In genomic region chr5:150278046-150278760, GRCh38 we compare ENCODE assay signal across 23 cellular contexts. TPM values are rescaled to one million over a fixed set of nuclear protein-coding genes. Genes with fewer than 3 reads are reported as not detected.
DNase-seq lines count a peak whose midpoint lies in the region; ATAC-seq and TF ChIP-seq lines count a peak whose summit lies in the region.
"Had no signal": no experiment of that assay in that cellular context is flagged by ENCODE, and none has a peak within 500 bp of the region (broad histone marks: within the 10 kb centered on the region; RNA-seq: fewer than 3 reads in every experiment).

No MANE protein-coding gene starts in this region.

- DNase-seq in MCF 10A (ENCODE audit: unreplicated experiment) (peak; percentile 43), breast epithelium (ENCODE audit: low spot score in 2 of 2) (no peak), amniotic epithelial cell (ENCODE audit: low read depth) (peak; percentile 74), foreskin keratinocyte (no peak), NCI-H2107 treated with DMSO at 0.1 percent for 48 hours (lab: John Stamatoyannopoulos, UW; ENCODE audit: unreplicated experiment) (no peak)
- no peak for DNase-seq in activated CD8-positive, alpha-beta memory T cell treated with anti-CD3 and anti-CD28 coated beads, Interleukin-2, amount 50 U/mL, for 48 hours
- no peak for DNase-seq in stimulated activated naive CD4-positive, alpha-beta T cell treated with Interleukin-2 at 50 U/mL for 16 hours (lab: John Stamatoyannopoulos, UW)
- DNase-seq: activated CD4-positive, alpha-beta T cell treated with anti-CD3 and anti-CD28 coated beads, Interleukin-2, amount 10 ng/mL, durations not matched to agents 24 days and 14 days; activated naive CD4-positive, alpha-beta T cell treated with anti-CD3 and anti-CD28 coated beads for 36 hours; activated T-cell treated with anti-CD3 and anti-CD28 coated beads, Interleukin-2, amount 50 U/mL, for 1 hour; CD4-positive, alpha-beta T cell; DND-41; upper lobe of left lung had no signal

- H3K36me3 Mint-ChIP-seq in MCF 10A (ENCODE audit: insufficient read depth, unreplicated experiment) = no peaks in the 10 kb centered on the region

- no peaks in the 10 kb centered on the region for H3K36me3 ChIP-seq in breast epithelium
- H3K36me3 ChIP-seq: HAP-1, neutrophil, upper lobe of left lung had no signal

- no peak for TF ChIP-seq CTCF in MCF 10A (IDR thresholded peaks at IDR 0.05; ENCODE audit: unreplicated experiment)
- TF ChIP-seq CTCF in breast epithelium (IDR thresholded peaks at IDR 0.05) = no peak
- no peak for TF ChIP-seq CTCF in foreskin keratinocyte (conservative IDR thresholded peaks at IDR 0.05)

- BruUV-seq in MCF 10A (replicated peaks; lab: Mats Ljungman, UMichigan) = no TSS peak

- no peak for TF ChIP-seq POLR2A in breast epithelium (IDR thresholded peaks at IDR 0.05)

- H3K4me3 Mint-ChIP-seq in MCF 10A (ENCODE audit: unreplicated experiment) = no peak overlapping the region
- H3K4me3 Mint-ChIP-seq: activated CD4-positive, alpha-beta T cell treated with anti-CD3 and anti-CD28 coated beads, Interleukin-2, amount 10 ng/mL, durations not matched to agents 24 days and 14 days; activated naive CD4-positive, alpha-beta T cell treated with anti-CD3 and anti-CD28 coated beads for 36 hours; CD4-positive, alpha-beta T cell; dendritic cell treated with granulocyte-macrophage colony-stimulating factor and Interleukin-4, amounts not matched to agents 40 ng/mL and 50 ng/mL, for 4 days; stimulated activated naive CD8-positive, alpha-beta T cell treated with anti-CD3 and anti-CD28 coated beads, Interleukin-15, Interleukin-2, amounts not matched to agents 100 ng/mL and 50 ng/mL, for 24 hours had no signal

- intact Hi-C loops in MCF 10A (cut with micrococcal nuclease) = no loop called here
- intact Hi-C loops in breast epithelium (cut with DNase I; ENCODE audit: low total_unique reads) = no loop called here

- ATAC-seq in foreskin keratinocyte (peak; percentile 32), GM19455 (IDR thresholded peaks at IDR 0.05; ENCODE audit: unreplicated experiment) (no peak)

- CTCF ChIA-PET in MCF 10A (lab: Yijun Ruan, JAX) = interaction anchor here (0.6 to 12.8 kb wide), 4 partner anchors 16 to 332 kb away, joined by 3 to 290 read pairs (median 4); no protein-coding TSS in a partner anchor

- H3K27ac Mint-ChIP-seq in MCF 10A (ENCODE audit: low read depth, unreplicated experiment) = no peak overlapping the region
- H3K27ac Mint-ChIP-seq: activated CD4-positive, alpha-beta T cell treated with anti-CD3 and anti-CD28 coated beads, Interleukin-2, amount 10 ng/mL, durations not matched to agents 24 days and 14 days; activated naive CD4-positive, alpha-beta T cell treated with anti-CD3 and anti-CD28 coated beads for 36 hours; CD4-positive, alpha-beta T cell; dendritic cell treated with granulocyte-macrophage colony-stimulating factor and Interleukin-4, amounts not matched to agents 40 ng/mL and 50 ng/mL, for 4 days; stimulated activated naive CD8-positive, alpha-beta T cell treated with anti-CD3 and anti-CD28 coated beads, Interleukin-15, Interleukin-2, amounts not matched to agents 100 ng/mL and 50 ng/mL, for 24 hours had no signal

- no peaks in the 10 kb centered on the region for H3K4me1 ChIP-seq in breast epithelium
- no peaks in the 10 kb centered on the region for H3K4me1 ChIP-seq in foreskin keratinocyte
- H3K4me1 ChIP-seq: HAP-1, upper lobe of left lung had no signal

- H3K4me3 ChIP-seq in breast epithelium = no peak overlapping the region
- H3K4me3 ChIP-seq: HAP-1, hepatocyte, SK-N-MC, upper lobe of left lung had no signal

- POLR2A ChIA-PET in MCF 10A (lab: Yijun Ruan, JAX) = interaction anchor here (1.0 kb wide), 1 partner anchor 14 kb away, joined by 3 read pairs; no protein-coding TSS in a partner anchor

- peaks cover 6% of the 10 kb centered on the region for H3K4me1 Mint-ChIP-seq in MCF 10A (ENCODE audit: insufficient read depth, unreplicated experiment)
- H3K4me1 Mint-ChIP-seq: activated CD4-positive, alpha-beta T cell treated with anti-CD3 and anti-CD28 coated beads, Interleukin-2, amount 10 ng/mL, durations not matched to agents 24 days and 14 days had no signal

- H3K9me3 ChIP-seq in breast epithelium = no peaks in the 10 kb centered on the region
- H3K9me3 ChIP-seq: HAP-1, neutrophil, upper lobe of left lung had no signal

- H3K27ac ChIP-seq in breast epithelium (no peak overlapping the region), foreskin keratinocyte (no peak overlapping the region)
- H3K27ac ChIP-seq: hepatocyte, neutrophil, SK-N-MC, upper lobe of left lung had no signal

- H3K27me3 ChIP-seq in breast epithelium = no peaks in the 10 kb centered on the region
- no peaks in the 10 kb centered on the region for H3K27me3 ChIP-seq in foreskin keratinocyte
- H3K27me3 ChIP-seq: hepatocyte, upper lobe of left lung had no signal

- H3K27me3 Mint-ChIP-seq in MCF 10A (ENCODE audit: insufficient read depth, unreplicated experiment) = peaks cover 16% of the 10 kb centered on the region
- H3K27me3 Mint-ChIP-seq: stimulated activated naive CD8-positive, alpha-beta T cell treated with anti-CD3 and anti-CD28 coated beads, Interleukin-15, Interleukin-2, amounts not matched to agents 100 ng/mL and 50 ng/mL, for 24 hours had no signal

- H3K9me3 Mint-ChIP-seq in MCF 10A (ENCODE audit: unreplicated experiment) = no peaks in the 10 kb centered on the region
- H3K9me3 Mint-ChIP-seq: activated CD4-positive, alpha-beta T cell treated with anti-CD3 and anti-CD28 coated beads, Interleukin-2, amount 10 ng/mL, durations not matched to agents 24 days and 14 days; activated naive CD4-positive, alpha-beta T cell treated with anti-CD3 and anti-CD28 coated beads for 36 hours; CD4-positive, alpha-beta T cell; dendritic cell treated with granulocyte-macrophage colony-stimulating factor and Interleukin-4, amounts not matched to agents 40 ng/mL and 50 ng/mL, for 4 days; stimulated activated naive CD8-positive, alpha-beta T cell treated with anti-CD3 and anti-CD28 coated beads, Interleukin-15, Interleukin-2, amounts not matched to agents 100 ng/mL and 50 ng/mL, for 24 hours had no signal

RNA-seq across cellular contexts. Expression of gene CAMK2A, which starts 11.4 kb away (rescaled TPM):
- total RNA-seq in MCF 10A (2022) (not detected in 2 replicates), breast epithelium (under 1 TPM in 1 of 3 donors, not detected in 2; under 0.01 TPM), foreskin keratinocyte (0.04 TPM in 1 of 2 replicates, not detected in the other)
- 0.01 TPM in 1 of 2 replicates, not detected in the other for polyA plus RNA-seq in foreskin keratinocyte
- total RNA-seq: A673; activated CD4-positive, alpha-beta T cell treated with anti-CD3 and anti-CD28 coated beads, Interleukin-2, amount 10 ng/mL, durations not matched to agents 24 days and 14 days; activated naive CD4-positive, alpha-beta T cell treated with anti-CD3 and anti-CD28 coated beads for 36 hours; HT-29; mesenteric fat pad had no signal

RNA-seq across cellular contexts. Expression of gene ARSI, which starts 24.5 kb away (rescaled TPM):
- 0.19 and 0.25 TPM in 2 replicates for total RNA-seq in MCF 10A (2022)
- 1 to 10 TPM in 1 of 3 donors, under 1 TPM in 2; 0.48 to 1.3 (median 0.98) TPM for total RNA-seq in breast epithelium
- total RNA-seq in foreskin keratinocyte = 4.7 and 5.0 TPM in 2 replicates
- polyA plus RNA-seq in foreskin keratinocyte = 3.5 and 3.7 TPM in 2 replicates
- total RNA-seq: activated CD4-positive, alpha-beta T cell treated with anti-CD3 and anti-CD28 coated beads, Interleukin-2, amount 10 ng/mL, durations not matched to agents 24 days and 14 days; activated naive CD4-positive, alpha-beta T cell treated with anti-CD3 and anti-CD28 coated beads for 36 hours; HT-29 had no signal

Comparison
In these comparisons a context has a peak if more than half of its experiments do, and no peak if none do; other contexts are left out.
1. DNase-seq: peak in MCF 10A (single experiment) and amniotic epithelial cell (single experiment); none in breast epithelium (0 of 2), foreskin keratinocyte (0 of 2), activated CD8-positive, alpha-beta memory T cell treated with anti-CD3 and anti-CD28 coated beads, Interleukin-2, amount 50 U/mL, for 48 hours (single experiment), NCI-H2107 treated with DMSO at 0.1 percent for 48 hours (single experiment) and stimulated activated naive CD4-positive, alpha-beta T cell treated with Interleukin-2 at 50 U/mL for 16 hours (single experiment).